In genomic region chr3:71681224-71681668, GRCh38 we compare ENCODE assay signal across 8 cellular contexts. TPM values are rescaled to one million over a fixed set of nuclear protein-coding genes. Genes with fewer than 3 reads are reported as not detected.
DNase-seq lines count a peak whose midpoint lies in the region; ATAC-seq and TF ChIP-seq lines count a peak whose summit lies in the region.

No MANE protein-coding gene starts in this region.

- peak; percentile 46 for ATAC-seq in HG03565 (IDR thresholded peaks at IDR 0.05; ENCODE audit: unreplicated experiment)
- ATAC-seq in thoracic aorta (ENCODE audit: insufficient number of reproducible peaks, low FRiP score, low read depth) = peak; percentile 47
- no peak for ATAC-seq in GM19324 (IDR thresholded peaks at IDR 0.05; ENCODE audit: low FRiP score, unreplicated experiment)

- in situ Hi-C loops in G401 (cut with HindIII; ENCODE audit: low sequenced_read_pairs) = no loop called here

- H3K27ac ChIP-seq in WERI-Rb-1 = no peak overlapping the region
- no peak overlapping the region for H3K27ac ChIP-seq in thoracic aorta

- H3K9me3 ChIP-seq in WERI-Rb-1 (ENCODE audit: severe bottlenecking) (no peaks in the 10 kb centered on the region), thoracic aorta (no peaks in the 10 kb centered on the region)

- DNase-seq in G401 (ENCODE audit: low spot score) (peak; percentile 35), WERI-Rb-1 (peak; percentile 56), epithelial cell of proximal tubule (ENCODE audit: low read depth) (no peak), mucosa of gallbladder (ENCODE audit: low spot score) (peak; percentile 61), thoracic aorta (ENCODE audit: low spot score) (no peak), NK-92 (lab: John Stamatoyannopoulos, UW; ENCODE audit: unreplicated experiment) (no peak)

- H3K4me3 ChIP-seq in WERI-Rb-1 (ENCODE audit: low read depth, low read length) (no peak overlapping the region), epithelial cell of proximal tubule (ENCODE audit: low read depth, low read length) (no peak overlapping the region), thoracic aorta (peak overlapping the region; percentile 7)

- H3K4me1 ChIP-seq in thoracic aorta (ENCODE audit: control insufficient read depth in 1 of 2, low read depth in 2 of 2) = peaks cover 6 to 10% of the 10 kb centered on the region in 2 donors

- H3K27me3 ChIP-seq in WERI-Rb-1 (ENCODE audit: insufficient read depth, low read depth, severe bottlenecking) (no peaks in the 10 kb centered on the region), thoracic aorta (replicated peaks; ENCODE audit: insufficient read depth) (no peaks in the 10 kb centered on the region)

- peak; percentile 83 for TF ChIP-seq CTCF in WERI-Rb-1 (IDR thresholded peaks at IDR 0.05; ENCODE audit: low read depth, low read length)
- peak; percentile 87 for TF ChIP-seq CTCF in epithelial cell of proximal tubule (conservative IDR thresholded peaks at IDR 0.05; ENCODE audit: low read depth, low read length)
- peak; percentile 39 for TF ChIP-seq CTCF in thoracic aorta (IDR thresholded peaks at IDR 0.05)

- no peaks in the 10 kb centered on the region for H3K36me3 ChIP-seq in WERI-Rb-1
- no peaks in the 10 kb centered on the region for H3K36me3 ChIP-seq in thoracic aorta

RNA-seq across cellular contexts. Expression of gene EIF4E3, which starts 44.0 kb away (rescaled TPM):
- not detected in 2 replicates for total RNA-seq in G401 (2014; rRNA removed; shearing (Covaris generic))
- total RNA-seq in epithelial cell of proximal tubule (2.5 and 2.7 TPM in 2 replicates), mucosa of gallbladder (22.6 TPM), thoracic aorta (10 to 100 TPM in 1 of 2 donors, 1 to 10 TPM in 1; 8.8 to 12.1 TPM)

Comparison
In these comparisons a context has a peak if more than half of its experiments do, and no peak if none do; other contexts are left out.
1. DNase-seq: peak in G401 (single experiment), WERI-Rb-1 (single experiment) and mucosa of gallbladder (single experiment); none in epithelial cell of proximal tubule (single experiment), thoracic aorta (single experiment) and NK-92 (single experiment).
2. Peak in every context shown above with its lines, with median percentiles within 50 percentile points of each other: CTCF ChIP-seq.